ENCODE assay signal across 15 cellular contexts in the genomic region with DNA sequence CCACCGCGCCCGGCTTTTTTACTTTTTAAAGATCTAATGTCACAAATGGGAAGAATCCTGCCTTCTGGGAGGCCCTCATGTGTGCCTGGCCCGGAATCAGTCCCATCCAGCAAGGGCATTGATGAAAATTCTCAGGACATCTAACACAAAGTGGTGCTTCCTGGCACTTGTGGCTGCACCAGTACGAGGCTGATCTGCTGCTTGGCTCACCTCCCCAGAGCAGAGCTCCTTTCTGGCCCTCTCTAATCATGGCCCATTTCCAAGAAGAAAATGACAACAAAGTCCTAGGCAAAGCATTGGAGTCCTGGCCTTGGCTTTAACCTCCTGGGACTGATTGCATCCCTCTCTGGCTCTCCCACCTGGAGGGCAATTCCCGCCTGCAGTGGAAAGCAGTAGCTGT.
"Had no signal": no experiment of that assay in that cellular context is flagged by ENCODE, and none has a peak within 500 bp of the region (broad histone marks: within the 10 kb centered on the region; RNA-seq: fewer than 3 reads in every experiment).

No MANE protein-coding gene starts in this region.

- H3K4me3 ChIP-seq: lung had no signal

- ATAC-seq: stimulated activated naive B cell treated with anti-CD40 and anti-IgM and Interleukin-4, amounts not matched to agents 10 μg/mL and 1 μg/mL and 100 μg/mL, for 72 hours had no signal

- H3K4me1 Mint-ChIP-seq: brain, mesothelial cell of epicardium had no signal

- H3K9me3 Mint-ChIP-seq: activated naive CD8-positive, alpha-beta T cell treated with anti-CD3 and anti-CD28 coated beads for 36 hours; activated T-helper 1 cell treated with anti-CD3 and anti-CD28 coated beads, Interleukin-12 subunit alpha, Interleukin-12 subunit beta, Interleukin-2, Interleukin-4 antibody, amounts not matched to agents 30 ng/mL and 10 ng/mL and 1 ng/mL, durations not matched to agents 14 hours and 24 hours and 36 hours; brain; mesothelial cell of epicardium; nephron; stimulated activated naive B cell treated with anti-CD40 and anti-IgM and Interleukin-4, amounts not matched to agents 10 μg/mL and 1 μg/mL and 100 μg/mL, for 72 hours had no signal

- H3K27ac ChIP-seq: VCaP had no signal

- H3K27me3 Mint-ChIP-seq: activated naive CD8-positive, alpha-beta T cell treated with anti-CD3 and anti-CD28 coated beads for 36 hours; stimulated activated naive B cell treated with anti-CD40 and anti-IgM and Interleukin-4, amounts not matched to agents 10 μg/mL and 1 μg/mL and 100 μg/mL, for 72 hours had no signal

- H3K27ac Mint-ChIP-seq: activated naive CD8-positive, alpha-beta T cell treated with anti-CD3 and anti-CD28 coated beads for 36 hours; activated T-helper 1 cell treated with anti-CD3 and anti-CD28 coated beads, Interleukin-12 subunit alpha, Interleukin-12 subunit beta, Interleukin-2, Interleukin-4 antibody, amounts not matched to agents 30 ng/mL and 10 ng/mL and 1 ng/mL, durations not matched to agents 14 hours and 24 hours and 36 hours; brain; mesothelial cell of epicardium; nephron had no signal

- DNase-seq: activated CD4-positive, alpha-beta T cell treated with anti-CD3 and anti-CD28 coated beads, Interleukin-2, amount 50 U/mL, for 48 hours; activated naive CD4-positive, alpha-beta T cell; activated naive CD8-positive, alpha-beta T cell treated with anti-CD3 and anti-CD28 coated beads for 36 hours; foreskin melanocyte; retina; spleen; stimulated activated CD4-positive, alpha-beta T cell treated with anti-CD3 and anti-CD28 coated beads, Interleukin-4, amount 100 ng/mL, for 4 hours; stimulated activated naive B cell treated with anti-CD40 and anti-IgM and Interleukin-4, amounts not matched to agents 10 μg/mL and 1 μg/mL and 100 μg/mL, for 72 hours; T-helper 2 cell had no signal

- H3K4me3 Mint-ChIP-seq: activated naive CD8-positive, alpha-beta T cell treated with anti-CD3 and anti-CD28 coated beads for 36 hours; activated T-helper 1 cell treated with anti-CD3 and anti-CD28 coated beads, Interleukin-12 subunit alpha, Interleukin-12 subunit beta, Interleukin-2, Interleukin-4 antibody, amounts not matched to agents 30 ng/mL and 10 ng/mL and 1 ng/mL, durations not matched to agents 14 hours and 24 hours and 36 hours; brain; mesothelial cell of epicardium; nephron; stimulated activated naive B cell treated with anti-CD40 and anti-IgM and Interleukin-4, amounts not matched to agents 10 μg/mL and 1 μg/mL and 100 μg/mL, for 72 hours had no signal

- H3K27me3 ChIP-seq: spleen had no signal

- H3K36me3 Mint-ChIP-seq: activated naive CD8-positive, alpha-beta T cell treated with anti-CD3 and anti-CD28 coated beads for 36 hours; brain; mesothelial cell of epicardium; stimulated activated naive B cell treated with anti-CD40 and anti-IgM and Interleukin-4, amounts not matched to agents 10 μg/mL and 1 μg/mL and 100 μg/mL, for 72 hours had no signal

- H3K9me3 ChIP-seq: spleen had no signal

- H3K36me3 ChIP-seq: spleen had no signal
